8 cellular contexts compared by ENCODE assay signal in genomic region chr11:28107331-28107725, GRCh38. TPM values are rescaled to one million over a fixed set of nuclear protein-coding genes. Genes with fewer than 3 reads are reported as not detected.
DNase-seq lines count a peak whose midpoint lies in the region; FAIRE-seq and TF ChIP-seq lines count a peak whose summit lies in the region.

No MANE protein-coding gene starts in this region.

- TF ChIP-seq POLR2A in H54 (IDR thresholded peaks at IDR 0.05; ENCODE audit: low read depth, low read length): no peak

- no peaks in the 10 kb centered on the region for H3K9me3 ChIP-seq in GM23248 (ENCODE audit: low read depth)
- no peaks in the 10 kb centered on the region for H3K9me3 ChIP-seq in OCI-LY1 (ENCODE audit: low read length)
- no peaks in the 10 kb centered on the region for H3K9me3 ChIP-seq in mononuclear cell (ENCODE audit: low read depth, low read length)

- H3K9me2 ChIP-seq in GM23248 (ENCODE audit: insufficient read depth) (no peaks in the 10 kb centered on the region), OCI-LY1 (ENCODE audit: low read depth, low read length) (no peaks in the 10 kb centered on the region)

- H3K9ac ChIP-seq in GM23248 (peak overlapping the region; percentile 98), OCI-LY1 (ENCODE audit: low read length) (peak overlapping the region; percentile 77)

- no peak for FAIRE-seq in H54 (lab: Jason Lieb, UNC)

- H3K36me3 ChIP-seq in GM23248 (ENCODE audit: low read depth): no peaks in the 10 kb centered on the region
- H3K36me3 ChIP-seq in OCI-LY1 (ENCODE audit: insufficient read depth, low read length): peaks cover 6% of the 10 kb centered on the region; the same call in 1 of the 2 replicates

- H3K4me1 ChIP-seq in GM23248 (ENCODE audit: insufficient read depth) (peaks cover 57% of the 10 kb centered on the region), OCI-LY1 (ENCODE audit: insufficient read depth, low read length, severe bottlenecking) (peaks cover 67% of the 10 kb centered on the region), mononuclear cell (ENCODE audit: insufficient read depth, low read length) (peaks cover 28% of the 10 kb centered on the region)

- H3K4me3 ChIP-seq in GM23248: peak overlapping the region; percentile 94
- peak overlapping the region; percentile 75 for H3K4me3 ChIP-seq in OCI-LY1 (ENCODE audit: low read depth, low read length, poor library complexity, severe bottlenecking)
- H3K4me3 ChIP-seq in cardiac fibroblast (replicated peaks in 1 of 2; ENCODE audit: low read depth in 2 of 2, low read length in 2 of 2): peak overlapping the region; percentile 73 to 74
- H3K4me3 ChIP-seq in mononuclear cell (ENCODE audit: low read length): peak overlapping the region; percentile 67

- WGBS in GM23248 (ENCODE audit: low coverage in 1 of 2, low lambda C conversion rate in 2 of 2, missing lambda C conversion rate in 2 of 2), 2 experiments: 0 to 2% methylated on average over 10 of the region's 10 CpGs

- DNase-seq in EH (ENCODE audit: low read depth) (peak; percentile 53), GM23248 (peak; percentile 63), cardiac fibroblast (ENCODE audit: low read depth in 2 of 2) (peak in 1 of 2 donors; percentile 64), occipital lobe (lab: John Stamatoyannopoulos, UW) (no peak), C1 segment of cervical spinal cord (lab: John Stamatoyannopoulos, UW) (no peak), H54 (ENCODE audit: insufficient read length, low spot score) (no peak)

- H3K4me2 ChIP-seq in GM23248 (ENCODE audit: unreplicated experiment) (peak overlapping the region; percentile 95), OCI-LY1 (ENCODE audit: low read length) (peak overlapping the region; percentile 92)

- in situ Hi-C loops in GM23248 (cut with MboI): loop anchor here (25.0 kb wide), 1 partner anchor 395 kb away; the partner anchor contains the start of gene BDNF

- H3K27me3 ChIP-seq in GM23248 (replicated peaks; ENCODE audit: insufficient read depth) (no peaks in the 10 kb centered on the region), OCI-LY1 (ENCODE audit: insufficient read depth, low read length) (no peaks in the 10 kb centered on the region), mononuclear cell (ENCODE audit: insufficient read depth, low read length) (no peaks in the 10 kb centered on the region)

- H3F3A ChIP-seq in GM23248 (ENCODE audit: insufficient read depth) (peaks cover 21% of the 10 kb centered on the region), OCI-LY1 (ENCODE audit: insufficient read depth, low read length) (no peaks in the 10 kb centered on the region)

- H3K79me2 ChIP-seq in GM23248 (ENCODE audit: insufficient read depth) (peaks cover 89% of the 10 kb centered on the region), OCI-LY1 (ENCODE audit: insufficient read depth, low read length) (peaks cover 83% of the 10 kb centered on the region)

- H2AFZ ChIP-seq in GM23248: peak overlapping the region; percentile 82
- H2AFZ ChIP-seq in OCI-LY1 (ENCODE audit: low read length): no peak overlapping the region

- no peaks in the 10 kb centered on the region for H4K20me1 ChIP-seq in GM23248 (ENCODE audit: insufficient read depth)
- H4K20me1 ChIP-seq in OCI-LY1 (ENCODE audit: insufficient read depth, low read length): no peaks in the 10 kb centered on the region

- H3K27ac ChIP-seq in GM23248 (peak overlapping the region; percentile 97), OCI-LY1 (ENCODE audit: low read depth, low read length, poor library complexity, severe bottlenecking) (peak overlapping the region; percentile 83)

- TF ChIP-seq CTCF in OCI-LY1 (IDR thresholded peaks at IDR 0.05; ENCODE audit: low read length): no peak
- TF ChIP-seq CTCF in cardiac fibroblast (IDR thresholded peaks at IDR 0.05; ENCODE audit: low read depth, low read length): no peak

RNA-seq across cellular contexts. Expression of gene KIF18A, which starts 0.6 kb away (rescaled TPM):
- total RNA-seq in GM23248 (2014; rRNA removed; shearing (Covaris generic)): 7.8 and 12.5 TPM in 2 replicates
- 8.7 and 9.1 TPM in 2 replicates for polyA plus RNA-seq in GM23248 (2016; fragmentation: Nextera tagmentation; extraction: Ambion mirVana)
- total RNA-seq in mononuclear cell: 6.2 TPM
- total RNA-seq in occipital lobe: 4.5 TPM

RNA-seq across cellular contexts. Expression of gene METTL15, which starts 0.9 kb away (rescaled TPM):
- total RNA-seq in GM23248 (2014; rRNA removed; shearing (Covaris generic)): 11.0 and 15.9 TPM in 2 replicates
- polyA plus RNA-seq in GM23248 (2016; fragmentation: Nextera tagmentation; extraction: Ambion mirVana): 11.1 and 13.1 TPM in 2 replicates
- 5.2 TPM for total RNA-seq in mononuclear cell
- 25.6 TPM for total RNA-seq in occipital lobe

Comparison
In these comparisons a context has a peak if more than half of its experiments do, and no peak if none do; other contexts are left out.
1. DNase-seq: peak in EH (single experiment) and GM23248 (single experiment); none in occipital lobe (single experiment), C1 segment of cervical spinal cord (0 of 14) and H54 (single experiment).
2. Peak in every context shown above with its lines, with median percentiles within 50 percentile points of each other: H3K4me3 ChIP-seq.